18 cellular contexts compared by ENCODE assay signal in genomic region chr10:58990693-58991092, GRCh38.
DNase-seq lines count a peak whose midpoint lies in the region; ATAC-seq, FAIRE-seq and TF ChIP-seq lines count a peak whose summit lies in the region.
"Had no signal": no experiment of that assay in that cellular context is flagged by ENCODE, and none has a peak within 500 bp of the region (broad histone marks: within the 10 kb centered on the region; RNA-seq: fewer than 3 reads in every experiment).

No MANE protein-coding gene starts in this region.

- H3K9ac ChIP-seq in HepG2 (ENCODE audit: insufficient read depth, low read depth, low read length) = no peak overlapping the region

- intact Hi-C loops in HepG2 (cut with micrococcal nuclease; ENCODE audit: unreplicated experiment) (no loop called here), right lobe of liver (cut with DNase I) (no loop called here)

- no peak for DNase-seq in HepG2 (ENCODE audit: low spot score)
- no peak for DNase-seq in right lobe of liver
- DNase-seq in pons (ENCODE audit: low spot score) = no peak
- DNase-seq in cerebellar nuclear complex (lab: John Stamatoyannopoulos, UW) = no peak
- DNase-seq in type B pancreatic cell (ENCODE audit: extremely low spot score, unreplicated experiment) = no peak
- DNase-seq: AML-193; Caco-2; CD4-positive, alpha-beta T cell; DMS153; DMS79; GDM1; H9 had no signal

- CTCF ChIA-PET in HepG2 (lab: Yijun Ruan, JAX; ENCODE audit: low intra/inter-chr PET ratio, low total read pairs) = no interaction called here

- no peak overlapping the region for H3K27ac ChIP-seq in HepG2 (ENCODE audit: extremely low read length, insufficient read depth, low read length)
- H3K27ac ChIP-seq in right lobe of liver = no peak overlapping the region
- H3K27ac ChIP-seq in layer of hippocampus (ENCODE audit: low read depth, low read length) = peak overlapping the region; percentile 90
- peak overlapping the region; percentile 99 for H3K27ac ChIP-seq in temporal lobe (ENCODE audit: low read depth, low read length)
- H3K27ac ChIP-seq: 22Rv1, A549, C4-2B had no signal

- no peak for TF ChIP-seq RAD21 in HepG2 (CRISPR knock-in tag; IDR thresholded peaks at IDR 0.05)

- no peak overlapping the region for H3K27ac Mint-ChIP-seq in type B pancreatic cell
- H3K27ac Mint-ChIP-seq: CD4-positive, alpha-beta T cell; H9 had no signal

- POLR2A ChIA-PET in HepG2 (lab: Yijun Ruan, JAX) = interaction anchor here (2.3 to 2.6 kb wide), 2 partner anchors 16 to 23 kb away, joined by 8 to 14 read pairs; no protein-coding TSS in a partner anchor

- H3K79me2 ChIP-seq in HepG2 (ENCODE audit: insufficient read depth, low read length) = no peaks in the 10 kb centered on the region

- no TSS peak for BruUV-seq in HepG2 (replicated peaks; lab: Mats Ljungman, UMichigan)

- H3K27me3 Mint-ChIP-seq in type B pancreatic cell = no peaks in the 10 kb centered on the region
- H3K27me3 Mint-ChIP-seq: CD4-positive, alpha-beta T cell had no signal

- H3K9me3 Mint-ChIP-seq in type B pancreatic cell = peaks cover 9% of the 10 kb centered on the region

- no peaks in the 10 kb centered on the region for H4K20me1 ChIP-seq in HepG2 (ENCODE audit: insufficient read depth, low read length)

- no peak for TF ChIP-seq POLR2A in HepG2 (IDR thresholded peaks at IDR 0.05; ENCODE audit: insufficient read depth in 1 of 2, low read depth in 2 of 2, low read length in 2 of 2)
- no peak for TF ChIP-seq POLR2A in right lobe of liver (IDR thresholded peaks at IDR 0.05)

- H3K4me3 ChIP-seq in HepG2 (replicated peaks in 1 of 3; ENCODE audit: insufficient read depth in 1 of 3, low read depth in 2 of 3, low read length in 3 of 3) (no peak overlapping the region), right lobe of liver (no peak overlapping the region)
- H3K4me3 ChIP-seq: A549 had no signal

- H3K4me3 Mint-ChIP-seq in type B pancreatic cell = no peak overlapping the region
- H3K4me3 Mint-ChIP-seq: CD4-positive, alpha-beta T cell; H9 had no signal

- no peak for ATAC-seq in HepG2
- ATAC-seq in right lobe of liver = no peak
- ATAC-seq: A549 had no signal

- H3K36me3 Mint-ChIP-seq in type B pancreatic cell = no peaks in the 10 kb centered on the region

- peaks cover 18% of the 10 kb centered on the region for H3K4me1 Mint-ChIP-seq in type B pancreatic cell (ENCODE audit: unreplicated experiment)

- H3K36me3 ChIP-seq in HepG2 (replicated peaks in 1 of 2; ENCODE audit: control insufficient read depth in 1 of 2, insufficient read depth in 2 of 2, low read length in 2 of 2) = no peaks in the 10 kb centered on the region
- H3K36me3 ChIP-seq in right lobe of liver = no peaks in the 10 kb centered on the region

- no peak for TF ChIP-seq CTCF in HepG2 (CRISPR knock-in tag; IDR thresholded peaks at IDR 0.05)
- no peak for TF ChIP-seq CTCF in right lobe of liver (IDR thresholded peaks at IDR 0.05)
- no peak for TF ChIP-seq CTCF in type B pancreatic cell (conservative IDR thresholded peaks at IDR 0.05)

- H3K27me3 ChIP-seq in HepG2 (ENCODE audit: control insufficient read depth in 1 of 2, insufficient read depth in 2 of 2, low read length in 2 of 2) (no peaks in the 10 kb centered on the region), right lobe of liver (no peaks in the 10 kb centered on the region), layer of hippocampus (ENCODE audit: control insufficient read depth, insufficient read depth, low read length) (no peaks in the 10 kb centered on the region)

- no peak overlapping the region for H2AFZ ChIP-seq in HepG2 (ENCODE audit: low read length)

- in situ Hi-C loops in HepG2 (cut with HindIII; ENCODE audit: extremely low pct_ligation_motif_present, low pct_unique_long_range_greater_than_20kb) = no loop called here

- 62% methylated on average over 2 of the region's 2 CpGs for WGBS in HepG2 (ENCODE audit: low lambda C conversion rate)
- WGBS in right lobe of liver (ENCODE audit: insufficient coverage, low coverage, low lambda C conversion rate, missing lambda C conversion rate) = 70% methylated on average over 2 of the region's 2 CpGs

- no peak for FAIRE-seq in HepG2 (lab: Jason Lieb, UNC)
- FAIRE-seq: A549, H1 had no signal

- H3K4me1 ChIP-seq in HepG2 (ENCODE audit: insufficient read depth, low read length) (peaks cover 92% of the 10 kb centered on the region), right lobe of liver (peaks cover 0 to 29% (median 10%) of the 10 kb centered on the region in 4 donors)

- no peak for TF ChIP-seq EP300 in HepG2 (IDR thresholded peaks at IDR 0.05; ENCODE audit: low read depth in 2 of 2, low read length in 2 of 2)
- no peak for TF ChIP-seq EP300 in HepG2 (CRISPR knock-in tag; IDR thresholded peaks at IDR 0.05; ENCODE audit: borderline replicate concordance)

- H3K9me3 ChIP-seq in HepG2 (ENCODE audit: low read length) (peaks cover 11% of the 10 kb centered on the region), right lobe of liver (no peaks in the 10 kb centered on the region)

- no peak overlapping the region for H3K4me2 ChIP-seq in HepG2 (ENCODE audit: low read depth, low read length)
- H3K4me2 ChIP-seq: A549 had no signal

TF ChIP-seq in HepG2, 621 proteins besides CTCF, POLR2A, EP300 and RAD21:
- TF ChIP-seq DNMT1 (CRISPR knock-in tag; IDR thresholded peaks at IDR 0.05) (no peak), ZNF652 (CRISPR knock-in tag; IDR thresholded peaks at IDR 0.05; ENCODE audit: borderline replicate concordance, low read depth) (peak; percentile 73), HNF4G (IDR thresholded peaks at IDR 0.05; ENCODE audit: borderline replicate concordance, low read depth, low read length) (peak; percentile 10; the same call in 1 of the 2 replicates), HNF4G (CRISPR knock-in tag; IDR thresholded peaks at IDR 0.05; ENCODE audit: borderline replicate concordance, low read depth) (no peak), HNF4A (CRISPR knock-in tag; IDR thresholded peaks at IDR 0.05) (peak; percentile 65), RERE (CRISPR knock-in tag; IDR thresholded peaks at IDR 0.05; ENCODE audit: low read depth) (no peak)

Comparison
In these comparisons a context has a peak if more than half of its experiments do, and no peak if none do; other contexts are left out.
1. H3K27ac ChIP-seq: peak in layer of hippocampus (single experiment) and temporal lobe (single experiment); none in HepG2 (single experiment) and right lobe of liver (0 of 3).